In the genomic region with DNA sequence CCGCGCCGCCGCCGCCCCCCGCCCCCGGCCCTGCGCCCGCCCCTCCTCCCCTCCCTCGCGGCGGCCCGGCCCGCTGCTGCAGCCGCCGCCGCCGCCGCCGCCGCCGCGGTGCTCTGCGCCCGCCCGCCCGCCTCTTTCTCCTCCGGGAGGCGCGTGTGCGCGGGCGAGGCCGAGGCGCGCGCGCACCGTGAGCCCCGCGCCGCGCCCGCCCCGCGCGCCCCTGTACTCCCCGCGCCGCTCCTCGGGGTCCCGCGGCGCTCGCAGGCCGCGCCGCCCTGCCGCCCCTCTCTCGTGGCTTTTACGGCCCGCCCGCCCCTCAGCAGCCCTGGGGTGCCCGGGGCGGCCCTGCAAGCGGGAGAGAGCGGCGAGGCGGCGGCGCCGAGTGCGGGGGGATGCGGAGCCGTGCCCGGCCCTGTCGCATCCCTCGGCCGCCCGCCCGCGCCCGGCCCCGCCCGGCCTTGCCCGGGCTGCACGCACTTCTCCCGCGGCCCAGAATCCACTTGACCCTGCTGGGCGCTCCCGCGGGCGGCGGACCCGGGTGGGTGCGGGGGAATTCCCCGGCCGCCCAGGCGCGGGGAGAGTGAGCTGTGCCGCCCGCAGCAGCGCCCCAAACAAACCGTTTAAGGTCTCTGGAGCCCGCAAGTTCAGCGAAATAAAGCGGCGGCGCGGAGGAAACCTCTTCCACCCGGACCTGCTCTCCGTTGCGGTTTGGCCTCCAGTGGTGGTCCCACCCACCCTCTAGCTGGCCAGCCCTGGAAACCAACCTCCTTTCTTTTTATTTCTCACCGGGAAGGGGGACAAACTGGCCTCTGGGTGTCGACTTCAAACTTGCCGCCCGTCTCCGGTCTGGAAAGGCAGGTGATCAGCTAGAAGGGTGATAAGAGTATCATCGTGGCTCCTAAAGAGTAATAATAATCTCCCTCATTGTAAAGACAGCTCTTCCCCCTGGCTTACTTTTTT, we compare ENCODE assay signal across 7 cellular contexts. TPM values are rescaled to one million over a fixed set of nuclear protein-coding genes. Genes with fewer than 3 reads are reported as not detected.
DNase-seq lines count a peak whose midpoint lies in the region; ATAC-seq and TF ChIP-seq lines count a peak whose summit lies in the region.

No MANE protein-coding gene starts in this region.

- peaks cover 23% of the 10 kb centered on the region for H3K27me3 Mint-ChIP-seq in MCF 10A (ENCODE audit: insufficient read depth, unreplicated experiment)

- H3K27ac Mint-ChIP-seq in MCF 10A (ENCODE audit: low read depth, unreplicated experiment): no peak overlapping the region
- no peak overlapping the region for H3K27ac Mint-ChIP-seq in stimulated activated effector memory CD8-positive, alpha-beta T cell treated with anti-CD3 and anti-CD28 coated beads, Interleukin-12 subunit alpha, Interleukin-12 subunit beta, amount 100 ng/mL, for 72 hours

- no TSS peak for BruUV-seq in MCF 10A (replicated peaks; lab: Mats Ljungman, UMichigan)

- DNase-seq in NCI-H2227 (lab: John Stamatoyannopoulos, UW; ENCODE audit: unreplicated experiment) (peak; percentile 71), MCF 10A (ENCODE audit: unreplicated experiment) (no peak), kidney tubule cell (ENCODE audit: low spot score) (peak; percentile 7), COLO829 (ENCODE audit: low spot score) (no peak), LoVo (ENCODE audit: low spot score) (no peak)
- no peak for DNase-seq in stimulated activated effector memory CD8-positive, alpha-beta T cell treated with anti-CD3 and anti-CD28 coated beads, Interleukin-12 subunit alpha, Interleukin-12 subunit beta, amount 100 ng/mL, for 72 hours (ENCODE audit: low spot score in 2 of 2)

- no peak for TF ChIP-seq CTCF in MCF 10A (IDR thresholded peaks at IDR 0.05; ENCODE audit: unreplicated experiment)

- ATAC-seq in stimulated activated effector memory CD8-positive, alpha-beta T cell treated with anti-CD3 and anti-CD28 coated beads, Interleukin-12 subunit alpha, Interleukin-12 subunit beta, amount 100 ng/mL, for 72 hours: peak; percentile 33

- 0 out of 2 replicates have a peak overlapping the region, but pooled peaks have one; percentile 7 for H3K4me3 ChIP-seq in GM08714 (ENCODE audit: low read length)

- intact Hi-C loops in MCF 10A (cut with micrococcal nuclease): no loop called here

- CTCF ChIA-PET in MCF 10A (lab: Yijun Ruan, JAX): no interaction called here

- POLR2A ChIA-PET in MCF 10A (lab: Yijun Ruan, JAX): interaction anchor here (1.7 kb wide), 1 partner anchor 10 kb away, joined by 3 read pairs; no protein-coding TSS in a partner anchor

- H3K4me1 Mint-ChIP-seq in MCF 10A (ENCODE audit: insufficient read depth, unreplicated experiment): no peaks in the 10 kb centered on the region
- H3K4me1 Mint-ChIP-seq in stimulated activated effector memory CD8-positive, alpha-beta T cell treated with anti-CD3 and anti-CD28 coated beads, Interleukin-12 subunit alpha, Interleukin-12 subunit beta, amount 100 ng/mL, for 72 hours: peaks cover 6% of the 10 kb centered on the region

- H3K36me3 Mint-ChIP-seq in MCF 10A (ENCODE audit: insufficient read depth, unreplicated experiment): no peaks in the 10 kb centered on the region
- no peaks in the 10 kb centered on the region for H3K36me3 Mint-ChIP-seq in stimulated activated effector memory CD8-positive, alpha-beta T cell treated with anti-CD3 and anti-CD28 coated beads, Interleukin-12 subunit alpha, Interleukin-12 subunit beta, amount 100 ng/mL, for 72 hours

- H3K9me3 Mint-ChIP-seq in MCF 10A (ENCODE audit: unreplicated experiment): no peaks in the 10 kb centered on the region
- H3K9me3 Mint-ChIP-seq in stimulated activated effector memory CD8-positive, alpha-beta T cell treated with anti-CD3 and anti-CD28 coated beads, Interleukin-12 subunit alpha, Interleukin-12 subunit beta, amount 100 ng/mL, for 72 hours: no peaks in the 10 kb centered on the region

- H3K4me3 Mint-ChIP-seq in MCF 10A (ENCODE audit: unreplicated experiment): peak overlapping the region; percentile 33
- H3K4me3 Mint-ChIP-seq in stimulated activated effector memory CD8-positive, alpha-beta T cell treated with anti-CD3 and anti-CD28 coated beads, Interleukin-12 subunit alpha, Interleukin-12 subunit beta, amount 100 ng/mL, for 72 hours: peak overlapping the region; percentile 63

RNA-seq across cellular contexts. Expression of a gene that starts 37.4 kb away (rescaled TPM):
- 0.42 and 1.0 TPM in 2 replicates for total RNA-seq in MCF 10A (2022)

Comparison
In these comparisons a context has a peak if more than half of its experiments do, and no peak if none do; other contexts are left out.
1. DNase-seq: peak in NCI-H2227 (single experiment) and kidney tubule cell (single experiment); none in MCF 10A (single experiment), stimulated activated effector memory CD8-positive, alpha-beta T cell treated with anti-CD3 and anti-CD28 coated beads, Interleukin-12 subunit alpha, Interleukin-12 subunit beta, amount 100 ng/mL, for 72 hours (0 of 2), COLO829 (single experiment) and LoVo (single experiment).